In genomic region chr19:2479556-2480194, GRCh38 we compare ENCODE assay signal across 8 cellular contexts. TPM values are rescaled to one million over a fixed set of nuclear protein-coding genes. Genes with fewer than 3 reads are reported as not detected.
DNase-seq lines count a peak whose midpoint lies in the region; TF ChIP-seq lines count a peak whose summit lies in the region.

No MANE protein-coding gene starts in this region.

- H3K4me3 ChIP-seq in CD4-positive, alpha-beta memory T cell (ENCODE audit: low read length in 2 of 2) = peak overlapping the region in 1 of 2 donors; percentile 97
- peak overlapping the region; percentile 78 for H3K4me3 ChIP-seq in HUES64 (ENCODE audit: low read length)
- H3K4me3 ChIP-seq in colonic mucosa = peak overlapping the region; percentile 73
- no peak overlapping the region for H3K4me3 ChIP-seq in neuronal stem cell (ENCODE audit: low read length in 2 of 2)

- intact Hi-C loops in CD4-positive, alpha-beta memory T cell (cut with micrococcal nuclease) = loop anchor here (2.0 to 10.0 kb wide), 4 partner anchors 73 to 327 kb away; partner anchors contain the start of genes AP3D1, PLEKHJ1, SF3A2 and SGTA
- intact Hi-C loops in colonic mucosa (cut with DNase I) = loop anchor here (5.0 kb wide), 1 partner anchor 63 kb away; no protein-coding TSS in a partner anchor

- no peaks in the 10 kb centered on the region for H3K27me3 ChIP-seq in CD4-positive, alpha-beta memory T cell (ENCODE audit: insufficient read depth, low read length)
- peaks cover 38% of the 10 kb centered on the region for H3K27me3 ChIP-seq in HUES64 (ENCODE audit: insufficient read depth, low read length)
- H3K27me3 ChIP-seq in colonic mucosa = no peaks in the 10 kb centered on the region
- H3K27me3 ChIP-seq in neuronal stem cell (ENCODE audit: control insufficient read depth in 3 of 3, insufficient read depth in 3 of 3, low read depth in 1 of 3, low read length in 3 of 3) = peaks cover 0 to 52% (median 23%) of the 10 kb centered on the region in 3 experiments

- 48% methylated on average over 19 of the region's 20 CpGs for WGBS in HUES64
- WGBS in neuronal stem cell (ENCODE audit: extremely low coverage in 2 of 2, insufficient read length in 2 of 2, insufficient replicate concordance in 1 of 2), 2 donors = no CpG with 5 or more reads among the region's 20 CpGs

- no peak overlapping the region for H4K91ac ChIP-seq in neuronal stem cell (ENCODE audit: low read depth, low read length, poor library complexity)

- H3K23ac ChIP-seq in neuronal stem cell (ENCODE audit: low read depth, low read length, poor library complexity) = peak overlapping the region; percentile 91

- no peaks in the 10 kb centered on the region for H3K27me3 Mint-ChIP-seq in CD4-positive, alpha-beta memory T cell

- H3K27ac ChIP-seq in CD4-positive, alpha-beta memory T cell (ENCODE audit: low read depth, low read length) = peak overlapping the region; percentile 76
- no peak overlapping the region for H3K27ac ChIP-seq in HUES64 (ENCODE audit: low read depth, low read length)
- H3K27ac ChIP-seq in colonic mucosa = no peak overlapping the region
- H3K27ac ChIP-seq in neuronal stem cell (replicated peaks; ENCODE audit: low read length) = no peak overlapping the region

- CTCF ChIA-PET in CD4-positive, alpha-beta memory T cell (lab: Charles Lee; ENCODE audit: partially characterized antibody) = interaction anchor here (1.1 to 6.8 kb wide), 5 partner anchors 11 to 137 kb away, joined by 3 to 123 read pairs (median 4); no protein-coding TSS in a partner anchor
- CTCF ChIA-PET in HEK293T (lab: Yijun Ruan, JAX) = no interaction called here

- peak overlapping the region; percentile 27 for H3K18ac ChIP-seq in neuronal stem cell (ENCODE audit: low read length)

- POLR2A ChIA-PET in CD4-positive, alpha-beta memory T cell (lab: Charles Lee; ENCODE audit: partially characterized antibody) = interaction anchor here (1.1 to 6.8 kb wide), 6 partner anchors 12 to 140 kb away, joined by 3 to 231 read pairs (median 64); no protein-coding TSS in a partner anchor
- POLR2A ChIA-PET in HEK293T (lab: Yijun Ruan, JAX) = interaction anchor here (1.1 to 4.7 kb wide), 2 partner anchors 50 to 74 kb away, joined by 3 to 79 read pairs; no protein-coding TSS in a partner anchor

- H2BK120ac ChIP-seq in neuronal stem cell (ENCODE audit: low read depth, low read length) = peak overlapping the region; percentile 47

- no peak overlapping the region for H4K8ac ChIP-seq in neuronal stem cell (ENCODE audit: low read depth, low read length)

- no peaks in the 10 kb centered on the region for H3K79me1 ChIP-seq in neuronal stem cell (ENCODE audit: low read depth, low read length)

- H3K9ac ChIP-seq in HUES64 (ENCODE audit: low read depth, low read length) (no peak overlapping the region), colonic mucosa (ENCODE audit: low read depth in 2 of 2, low read length in 2 of 2) (peak overlapping the region; percentile 54 to 87), neuronal stem cell (ENCODE audit: low read depth, low read length, poor library complexity) (no peak overlapping the region)

- no peaks in the 10 kb centered on the region for H3K36me3 ChIP-seq in CD4-positive, alpha-beta memory T cell (ENCODE audit: insufficient read depth, low read length)
- H3K36me3 ChIP-seq in HUES64 (ENCODE audit: insufficient read depth, low read length) (0 out of 2 replicates have a peak, but pooled peaks cover 5% of the 10 kb centered on the region), colonic mucosa (no peaks in the 10 kb centered on the region), neuronal stem cell (replicated peaks in 1 of 2; ENCODE audit: control insufficient read depth in 2 of 2, insufficient read depth in 2 of 2, low read length in 2 of 2) (peaks cover 0 to 5% of the 10 kb centered on the region in 2 donors)

- H2AK5ac ChIP-seq in neuronal stem cell (ENCODE audit: low read depth, low read length) = peak overlapping the region; percentile 63

- peak overlapping the region; percentile 47 for H3K14ac ChIP-seq in neuronal stem cell (ENCODE audit: low read length)

- no peak overlapping the region for H2BK5ac ChIP-seq in neuronal stem cell (ENCODE audit: low read length)

- peak overlapping the region; percentile 37 to 97 (median 75) for H3K27ac Mint-ChIP-seq in CD4-positive, alpha-beta memory T cell

- H3K4me1 ChIP-seq in CD4-positive, alpha-beta memory T cell (ENCODE audit: insufficient read depth, low read length) = peaks cover 25% of the 10 kb centered on the region
- H3K4me1 ChIP-seq in HUES64 (ENCODE audit: insufficient read depth, low read length) (peaks cover 6% of the 10 kb centered on the region; the same call in 1 of the 2 replicates), colonic mucosa (no peaks in the 10 kb centered on the region), neuronal stem cell (ENCODE audit: control insufficient read depth in 2 of 2, insufficient read depth in 1 of 2, low read depth in 1 of 2, low read length in 2 of 2) (peaks cover 18 to 20% of the 10 kb centered on the region in 2 donors)

- peaks cover 6 to 41% (median 14%) of the 10 kb centered on the region in 4 donors for H3K4me1 Mint-ChIP-seq in CD4-positive, alpha-beta memory T cell

- no peak overlapping the region for H3K4me2 ChIP-seq in neuronal stem cell (ENCODE audit: insufficient read depth, low read length, poor library complexity, severe bottlenecking)

- H2BK15ac ChIP-seq in neuronal stem cell (ENCODE audit: low read length) = peak overlapping the region; percentile 58

- no peak overlapping the region for H2BK12ac ChIP-seq in neuronal stem cell (ENCODE audit: low read length)

- no peak overlapping the region for H2AFZ ChIP-seq in neuronal stem cell (ENCODE audit: low read length)

- H3K4ac ChIP-seq in neuronal stem cell (ENCODE audit: low read length) = no peak overlapping the region

- peaks cover 8 to 28% of the 10 kb centered on the region in 2 donors for H3K36me3 Mint-ChIP-seq in CD4-positive, alpha-beta memory T cell

- H3K9me3 Mint-ChIP-seq in CD4-positive, alpha-beta memory T cell = peaks cover 0 to 34% (median 15%) of the 10 kb centered on the region in 8 donors

- H3K4me3 Mint-ChIP-seq in CD4-positive, alpha-beta memory T cell = peak overlapping the region; percentile 73 to 100 (median 82)

- no peaks in the 10 kb centered on the region for H3K9me3 ChIP-seq in CD4-positive, alpha-beta memory T cell (ENCODE audit: control insufficient read depth in 1 of 2, low read length in 2 of 2)
- H3K9me3 ChIP-seq in HUES64 (ENCODE audit: insufficient read depth, low read depth, low read length) = peaks cover 11% of the 10 kb centered on the region; the same call in 1 of the 2 replicates
- H3K9me3 ChIP-seq in colonic mucosa = no peaks in the 10 kb centered on the region
- H3K9me3 ChIP-seq in neuronal stem cell (replicated peaks in 1 of 2; ENCODE audit: control insufficient read depth in 2 of 2, insufficient read depth in 1 of 2, low read depth in 1 of 2, low read length in 2 of 2) = peaks cover 0 to 12% of the 10 kb centered on the region in 2 donors

- no peak for TF ChIP-seq CTCF in colonic mucosa (IDR thresholded peaks at IDR 0.05)

- DNase-seq in CD4-positive, alpha-beta memory T cell = peak in 1 of 5 donors; percentile 19
- DNase-seq in colonic mucosa (no peak), neuronal stem cell (ENCODE audit: low spot score) (no peak), glomerular visceral epithelial cell (ENCODE audit: extremely low spot score) (no peak), amniotic stem cell (lab: John Stamatoyannopoulos, UW) (no peak), dedifferentiated amniotic fluid mesenchymal stem cell (ENCODE audit: extremely low spot score) (no peak), HEK293T (ENCODE audit: extremely low spot score) (no peak)

TF ChIP-seq in HEK293T, 16 proteins besides CTCF, POLR2A, EP300 and RAD21:
- no peak for TF ChIP-seq ZNF384 (IDR thresholded peaks at IDR 0.05)
- no peak for TF ChIP-seq LEF1 (IDR thresholded peaks at IDR 0.05; ENCODE audit: borderline replicate concordance)

RNA-seq across cellular contexts. Expression of gene GADD45B, which starts 3.7 kb away (rescaled TPM):
- 10 to 100 TPM; 88.2 to 88.3 TPM for total RNA-seq in CD4-positive, alpha-beta memory T cell
- 10 to 100 TPM; 44.9 to 94.4 TPM for polyA plus RNA-seq in CD4-positive, alpha-beta memory T cell
- polyA plus RNA-seq in HUES64 (2013, experiment 1 of 2) = 4.4 TPM
- 5.1 TPM for polyA plus RNA-seq in HUES64 (2013, experiment 2 of 2)
- total RNA-seq in colonic mucosa = 10 to 100 TPM; 17.5 to 21.6 TPM
- polyA plus RNA-seq in neuronal stem cell (2013, experiment 1 of 2) = 3.0 TPM
- 2.3 TPM for polyA plus RNA-seq in neuronal stem cell (2013, experiment 2 of 2)

RNA-seq across cellular contexts. Expression of gene LMNB2, which starts 22.9 kb away (rescaled TPM):
- total RNA-seq in CD4-positive, alpha-beta memory T cell = 10 to 100 TPM; 19.8 to 19.9 TPM
- polyA plus RNA-seq in CD4-positive, alpha-beta memory T cell = 10 to 100 TPM in 1 of 2 donors, 1 to 10 TPM in 1; 3.8 to 10.8 TPM
- polyA plus RNA-seq in HUES64 (2013, experiment 1 of 2) = 103 TPM
- 105 TPM for polyA plus RNA-seq in HUES64 (2013, experiment 2 of 2)
- 100 to 1,000 TPM in 1 of 2 donors, 10 to 100 TPM in 1; 35.6 to 186 TPM for total RNA-seq in colonic mucosa
- 123 TPM for polyA plus RNA-seq in neuronal stem cell (2013, experiment 1 of 2)
- 124 TPM for polyA plus RNA-seq in neuronal stem cell (2013, experiment 2 of 2)

RNA-seq across cellular contexts. Expression of gene TIMM13, which starts 52.3 kb away (rescaled TPM):
- total RNA-seq in CD4-positive, alpha-beta memory T cell = 10 to 100 TPM; 30.6 to 31.6 TPM
- polyA plus RNA-seq in CD4-positive, alpha-beta memory T cell = 10 to 100 TPM; 65.9 to 76.4 TPM
- 170 TPM for polyA plus RNA-seq in HUES64 (2013, experiment 1 of 2)
- polyA plus RNA-seq in HUES64 (2013, experiment 2 of 2) = 139 TPM
- total RNA-seq in colonic mucosa = 100 to 1,000 TPM; 100 to 252 TPM
- polyA plus RNA-seq in neuronal stem cell (2013, experiment 1 of 2) = 75.3 TPM
- polyA plus RNA-seq in neuronal stem cell (2013, experiment 2 of 2) = 72.7 TPM

Comparison
In these comparisons a context has a peak if more than half of its experiments do, and no peak if none do; other contexts are left out.
1. H3K4me3 ChIP-seq: peak in HUES64 (single experiment) and colonic mucosa (single experiment); none in neuronal stem cell (0 of 2).
2. H3K9ac ChIP-seq: peak in colonic mucosa (2 of 2); none in HUES64 (single experiment) and neuronal stem cell (single experiment).